ENCODE assay signal across 6 cellular contexts in genomic region chr14:20427231-20428009, GRCh38. TPM values are rescaled to one million over a fixed set of nuclear protein-coding genes. Genes with fewer than 3 reads are reported as not detected.
DNase-seq lines count a peak whose midpoint lies in the region; ATAC-seq and TF ChIP-seq lines count a peak whose summit lies in the region.

No MANE protein-coding gene starts in this region.

- no peaks in the 10 kb centered on the region for H3K27me3 ChIP-seq in left ventricle myocardium inferior (ENCODE audit: low read depth)

- H3K9me3 ChIP-seq in OCI-LY7 (ENCODE audit: low read length), result no peaks in the 10 kb centered on the region
- H3K9me3 ChIP-seq in left ventricle myocardium inferior (replicated peaks), result no peaks in the 10 kb centered on the region

- H3K4me3 ChIP-seq in OCI-LY7 (ENCODE audit: low read depth, low read length, poor library complexity, severe bottlenecking) (peak overlapping the region; percentile 54), left ventricle myocardium inferior (no peak overlapping the region)

- intact Hi-C loops in OCI-LY7 (cut with micrococcal nuclease; ENCODE audit: unreplicated experiment) (no loop called here), left ventricle myocardium inferior (cut with micrococcal nuclease) (no loop called here)

- DNase-seq in GM10248 (ENCODE audit: extremely low spot score) (peak; percentile 73), OCI-LY7 (ENCODE audit: low spot score) (peak; percentile 82), left ventricle myocardium inferior (no peak), NCI-H345 (lab: John Stamatoyannopoulos, UW) (no peak), NK-92 (lab: John Stamatoyannopoulos, UW; ENCODE audit: unreplicated experiment) (no peak)

- H3K4me2 ChIP-seq in OCI-LY7 (ENCODE audit: low read length), result peak overlapping the region; percentile 89

- peak overlapping the region; percentile 94 for H3K27ac ChIP-seq in OCI-LY7 (ENCODE audit: low read depth, low read length, poor library complexity, severe bottlenecking)
- H3K27ac ChIP-seq in left ventricle myocardium inferior (replicated peaks), result peak overlapping the region; percentile 31

- H3K4me1 ChIP-seq in OCI-LY7 (ENCODE audit: insufficient read depth, low read length, poor library complexity, severe bottlenecking), result peaks cover 55% of the 10 kb centered on the region
- H3K4me1 ChIP-seq in left ventricle myocardium inferior, result peaks cover 8% of the 10 kb centered on the region

- no peaks in the 10 kb centered on the region for H3K79me2 ChIP-seq in OCI-LY7 (ENCODE audit: insufficient read depth, low read depth, low read length)

- no peaks in the 10 kb centered on the region for H3K9me2 ChIP-seq in OCI-LY7 (ENCODE audit: insufficient read depth, low read length)

- H4K20me1 ChIP-seq in OCI-LY7 (ENCODE audit: insufficient read depth, low read length), result no peaks in the 10 kb centered on the region

- CTCF ChIA-PET in GM10248 (lab: Yijun Ruan, JAX), result interaction anchor here (4.2 kb wide), 1 partner anchor 12 kb away, joined by 40 read pairs; no protein-coding TSS in a partner anchor
- CTCF ChIA-PET in OCI-LY7 (lab: Charles Lee; ENCODE audit: unreplicated experiment), result interaction anchor here (0.9 kb wide), 1 partner anchor 28 kb away, joined by 3 read pairs; the partner anchor contains the start of gene APEX1

- POLR2A ChIA-PET in GM10248 (lab: Yijun Ruan, JAX) (no interaction called here), OCI-LY7 (lab: Charles Lee) (interaction anchor here (0.7 to 3.4 kb wide), 5 partner anchors 14 to 76 kb away, joined by 3 to 14 read pairs (median 4); partner anchors contain the start of genes APEX1, OSGEP and PIP4P1)

- H3K36me3 ChIP-seq in OCI-LY7 (ENCODE audit: insufficient read depth, low read length) (no peaks in the 10 kb centered on the region), left ventricle myocardium inferior (no peaks in the 10 kb centered on the region)

- no TSS peak for BruUV-seq in OCI-LY7 (replicated peaks; lab: Mats Ljungman, UMichigan)

- TF ChIP-seq CTCF in GM10248 (IDR thresholded peaks at IDR 0.05; ENCODE audit: control extremely low read depth, extremely low read depth, low read depth, missing control alignments) (no peak), OCI-LY7 (conservative IDR thresholded peaks at IDR 0.05; ENCODE audit: low read length) (no peak), left ventricle myocardium inferior (IDR thresholded peaks at IDR 0.05; ENCODE audit: borderline replicate concordance) (no peak)

- ATAC-seq in HG02588 (IDR thresholded peaks at IDR 0.05; ENCODE audit: unreplicated experiment), result peak; percentile 71

- H2AFZ ChIP-seq in OCI-LY7 (ENCODE audit: low read length), result peak overlapping the region; percentile 59; the same call in 1 of the 2 replicates

RNA-seq across cellular contexts. Expression of gene KLHL33, which starts 8.5 kb away (rescaled TPM):
- total RNA-seq in OCI-LY7 (2014; rRNA removed; shearing (Covaris generic)), result 0.08 TPM in 1 of 2 replicates, not detected in the other
- 0.09 and 0.11 TPM in 2 replicates for total RNA-seq in OCI-LY7 (2022)
- total RNA-seq in left ventricle myocardium inferior, result 0.33 TPM

RNA-seq across cellular contexts. Expression of gene TEP1, which starts 14.1 kb away (rescaled TPM):
- 12.9 and 13.4 TPM in 2 replicates for total RNA-seq in OCI-LY7 (2014; rRNA removed; shearing (Covaris generic))
- total RNA-seq in OCI-LY7 (2022) (26.8 and 31.1 TPM in 2 replicates), left ventricle myocardium inferior (9.7 TPM)

RNA-seq across cellular contexts. Expression of gene OSGEP, which starts 27.2 kb away (rescaled TPM):
- total RNA-seq in OCI-LY7 (2014; rRNA removed; shearing (Covaris generic)), result 85.2 and 86.6 TPM in 2 replicates
- 68.8 and 76.6 TPM in 2 replicates for total RNA-seq in OCI-LY7 (2022)
- 19.4 TPM for total RNA-seq in left ventricle myocardium inferior

RNA-seq across cellular contexts. Expression of gene APEX1, which starts 27.6 kb away (rescaled TPM):
- 110 and 117 TPM in 2 replicates for total RNA-seq in OCI-LY7 (2014; rRNA removed; shearing (Covaris generic))
- total RNA-seq in OCI-LY7 (2022), result 175 and 203 TPM in 2 replicates
- 75.0 TPM for total RNA-seq in left ventricle myocardium inferior

RNA-seq across cellular contexts. Expression of gene PIP4P1, which starts 33.8 kb away (rescaled TPM):
- 23.3 and 26.9 TPM in 2 replicates for total RNA-seq in OCI-LY7 (2014; rRNA removed; shearing (Covaris generic))
- total RNA-seq in OCI-LY7 (2022) (43.6 and 44.7 TPM in 2 replicates), left ventricle myocardium inferior (19.7 TPM)

Comparison
In these comparisons a context has a peak if more than half of its experiments do, and no peak if none do; other contexts are left out.
1. DNase-seq: peak in GM10248 (single experiment) and OCI-LY7 (single experiment); none in left ventricle myocardium inferior (single experiment), NCI-H345 (single experiment) and NK-92 (single experiment).